ENCODE assay signal across 22 cellular contexts in genomic region chr6:9957330-9957729, GRCh38.
"Had no signal": no experiment of that assay in that cellular context is flagged by ENCODE, and none has a peak within 500 bp of the region (broad histone marks: within the 10 kb centered on the region; RNA-seq: fewer than 3 reads in every experiment).

No MANE protein-coding gene starts in this region.

- DNase-seq: dermis blood vessel endothelial cell; dorsolateral prefrontal cortex; effector CD4-positive, alpha-beta T cell; effector memory CD4-positive, alpha-beta T cell; esophagus squamous epithelium; foreskin fibroblast; foreskin melanocyte; gastrocnemius medialis; glutamatergic neuron; head of caudate nucleus; heart right ventricle; hippocampal formation; left cardiac atrium; left lung; left ventricle myocardium superior; lower lobe of right lung; mesenchymal stem cell; mucosa of descending colon; naive B cell; naive thymus-derived CD8-positive, alpha-beta T cell had no signal

- H3K27ac ChIP-seq: coronary artery, dorsolateral prefrontal cortex, esophagus squamous epithelium, gastrocnemius medialis, heart right ventricle, left lung, lower lobe of right lung had no signal

- H3K36me3 Mint-ChIP-seq: mesothelial cell of epicardium; naive B cell; naive thymus-derived CD8-positive, alpha-beta T cell had no signal

- H3K4me3 Mint-ChIP-seq: mesothelial cell of epicardium; naive B cell; naive thymus-derived CD8-positive, alpha-beta T cell had no signal

- H3K4me1 ChIP-seq: esophagus squamous epithelium, gastrocnemius medialis, heart right ventricle, left lung, lower lobe of right lung had no signal

- H3K4me1 Mint-ChIP-seq: mesothelial cell of epicardium; naive B cell; naive thymus-derived CD8-positive, alpha-beta T cell had no signal

- ATAC-seq: gastrocnemius medialis; heart right ventricle; left cardiac atrium; left lung; left ventricle myocardium superior; lower lobe of right lung; mucosa of descending colon; naive thymus-derived CD8-positive, alpha-beta T cell had no signal

- H3K27me3 Mint-ChIP-seq: naive B cell; naive thymus-derived CD8-positive, alpha-beta T cell had no signal

- H3K4me3 ChIP-seq: coronary artery, dorsolateral prefrontal cortex, esophagus squamous epithelium, gastrocnemius medialis, heart right ventricle, left lung, lower lobe of right lung, mucosa of descending colon had no signal

- H3K27ac Mint-ChIP-seq: mesothelial cell of epicardium; naive B cell; naive thymus-derived CD8-positive, alpha-beta T cell had no signal

- H3K27me3 ChIP-seq: dorsolateral prefrontal cortex, esophagus squamous epithelium, gastrocnemius medialis, heart right ventricle, left lung had no signal

- H3K36me3 ChIP-seq: esophagus squamous epithelium, gastrocnemius medialis, heart right ventricle, left lung, lower lobe of right lung had no signal

- H3K9me3 ChIP-seq: esophagus squamous epithelium, gastrocnemius medialis, left lung, lower lobe of right lung, mucosa of descending colon had no signal
